In the genomic region with DNA sequence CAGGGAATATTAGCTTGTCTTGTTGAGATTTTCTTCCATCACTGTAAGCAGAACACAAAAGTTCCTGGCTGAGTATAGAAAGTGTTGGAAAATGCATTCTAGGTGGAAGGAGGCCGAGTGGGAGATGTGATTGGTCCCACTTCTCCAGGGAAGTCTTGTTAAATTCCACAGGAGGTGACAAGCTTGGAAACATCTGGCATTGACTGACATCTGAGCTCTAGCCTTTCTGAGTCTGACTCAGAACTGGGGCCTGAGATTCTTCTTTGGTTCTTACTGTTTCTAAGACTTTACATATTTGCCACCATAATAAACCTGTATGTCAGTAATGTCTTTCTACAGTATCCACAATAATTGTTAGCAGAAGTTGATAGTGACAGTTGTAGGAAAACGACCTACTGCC, we compare ENCODE assay signal across 1 cellular context.
TF ChIP-seq lines count a peak whose summit lies in the region.

No MANE protein-coding gene starts in this region.

TF ChIP-seq in SK-N-SH, 30 proteins besides CTCF, POLR2A, EP300 and RAD21:
- TF ChIP-seq FOXM1 (IDR thresholded peaks at IDR 0.05; ENCODE audit: low read depth) (no peak), POLR2AphosphoS5 (IDR thresholded peaks at IDR 0.05; ENCODE audit: low read depth, low read length) (no peak), FOSL2 (IDR thresholded peaks at IDR 0.05; ENCODE audit: borderline replicate concordance, low read depth) (no peak), NRF1 (IDR thresholded peaks at IDR 0.05; ENCODE audit: low read depth, low read length) (no peak), NFIC (IDR thresholded peaks at IDR 0.05; ENCODE audit: borderline replicate concordance) (no peak), YY1 (IDR thresholded peaks at IDR 0.05; ENCODE audit: low read depth) (no peak), GABPA (IDR thresholded peaks at IDR 0.05; ENCODE audit: low read depth) (no peak), MXI1 (IDR thresholded peaks at IDR 0.05; ENCODE audit: low read depth, low read length) (no peak), SMC3 (IDR thresholded peaks at IDR 0.05; ENCODE audit: low read depth, low read length) (no peak), MEF2A (IDR thresholded peaks at IDR 0.05; ENCODE audit: borderline replicate concordance, low read depth) (no peak), GATA2 (CRISPR knock-in tag; IDR thresholded peaks at IDR 0.05) (no peak), JUND (IDR thresholded peaks at IDR 0.05) (no peak), ELF1 (IDR thresholded peaks at IDR 0.05) (no peak), TAF1 (IDR thresholded peaks at IDR 0.05; ENCODE audit: borderline replicate concordance, low read depth, low read length) (no peak)
- TF ChIP-seq, protein P1, sequence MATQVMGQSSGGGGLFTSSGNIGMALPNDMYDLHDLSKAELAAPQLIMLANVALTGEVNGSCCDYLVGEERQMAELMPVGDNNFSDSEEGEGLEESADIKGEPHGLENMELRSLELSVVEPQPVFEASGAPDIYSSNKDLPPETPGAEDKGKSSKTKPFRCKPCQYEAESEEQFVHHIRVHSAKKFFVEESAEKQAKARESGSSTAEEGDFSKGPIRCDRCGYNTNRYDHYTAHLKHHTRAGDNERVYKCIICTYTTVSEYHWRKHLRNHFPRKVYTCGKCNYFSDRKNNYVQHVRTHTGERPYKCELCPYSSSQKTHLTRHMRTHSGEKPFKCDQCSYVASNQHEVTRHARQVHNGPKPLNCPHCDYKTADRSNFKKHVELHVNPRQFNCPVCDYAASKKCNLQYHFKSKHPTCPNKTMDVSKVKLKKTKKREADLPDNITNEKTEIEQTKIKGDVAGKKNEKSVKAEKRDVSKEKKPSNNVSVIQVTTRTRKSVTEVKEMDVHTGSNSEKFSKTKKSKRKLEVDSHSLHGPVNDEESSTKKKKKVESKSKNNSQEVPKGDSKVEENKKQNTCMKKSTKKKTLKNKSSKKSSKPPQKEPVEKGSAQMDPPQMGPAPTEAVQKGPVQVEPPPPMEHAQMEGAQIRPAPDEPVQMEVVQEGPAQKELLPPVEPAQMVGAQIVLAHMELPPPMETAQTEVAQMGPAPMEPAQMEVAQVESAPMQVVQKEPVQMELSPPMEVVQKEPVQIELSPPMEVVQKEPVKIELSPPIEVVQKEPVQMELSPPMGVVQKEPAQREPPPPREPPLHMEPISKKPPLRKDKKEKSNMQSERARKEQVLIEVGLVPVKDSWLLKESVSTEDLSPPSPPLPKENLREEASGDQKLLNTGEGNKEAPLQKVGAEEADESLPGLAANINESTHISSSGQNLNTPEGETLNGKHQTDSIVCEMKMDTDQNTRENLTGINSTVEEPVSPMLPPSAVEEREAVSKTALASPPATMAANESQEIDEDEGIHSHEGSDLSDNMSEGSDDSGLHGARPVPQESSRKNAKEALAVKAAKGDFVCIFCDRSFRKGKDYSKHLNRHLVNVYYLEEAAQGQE (IDR thresholded peaks at IDR 0.05; ENCODE audit: low read depth, low read length), result no peak
- TF ChIP-seq, protein P2, sequence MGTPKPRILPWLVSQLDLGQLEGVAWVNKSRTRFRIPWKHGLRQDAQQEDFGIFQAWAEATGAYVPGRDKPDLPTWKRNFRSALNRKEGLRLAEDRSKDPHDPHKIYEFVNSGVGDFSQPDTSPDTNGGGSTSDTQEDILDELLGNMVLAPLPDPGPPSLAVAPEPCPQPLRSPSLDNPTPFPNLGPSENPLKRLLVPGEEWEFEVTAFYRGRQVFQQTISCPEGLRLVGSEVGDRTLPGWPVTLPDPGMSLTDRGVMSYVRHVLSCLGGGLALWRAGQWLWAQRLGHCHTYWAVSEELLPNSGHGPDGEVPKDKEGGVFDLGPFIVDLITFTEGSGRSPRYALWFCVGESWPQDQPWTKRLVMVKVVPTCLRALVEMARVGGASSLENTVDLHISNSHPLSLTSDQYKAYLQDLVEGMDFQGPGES (IDR thresholded peaks at IDR 0.05; ENCODE audit: low read depth, low read length), result no peak
- TF ChIP-seq, protein P3, sequence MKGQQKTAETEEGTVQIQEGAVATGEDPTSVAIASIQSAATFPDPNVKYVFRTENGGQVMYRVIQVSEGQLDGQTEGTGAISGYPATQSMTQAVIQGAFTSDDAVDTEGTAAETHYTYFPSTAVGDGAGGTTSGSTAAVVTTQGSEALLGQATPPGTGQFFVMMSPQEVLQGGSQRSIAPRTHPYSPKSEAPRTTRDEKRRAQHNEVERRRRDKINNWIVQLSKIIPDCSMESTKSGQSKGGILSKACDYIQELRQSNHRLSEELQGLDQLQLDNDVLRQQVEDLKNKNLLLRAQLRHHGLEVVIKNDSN (IDR thresholded peaks at IDR 0.05; ENCODE audit: borderline replicate concordance, low read depth), result no peak
- TF ChIP-seq, protein P4, sequence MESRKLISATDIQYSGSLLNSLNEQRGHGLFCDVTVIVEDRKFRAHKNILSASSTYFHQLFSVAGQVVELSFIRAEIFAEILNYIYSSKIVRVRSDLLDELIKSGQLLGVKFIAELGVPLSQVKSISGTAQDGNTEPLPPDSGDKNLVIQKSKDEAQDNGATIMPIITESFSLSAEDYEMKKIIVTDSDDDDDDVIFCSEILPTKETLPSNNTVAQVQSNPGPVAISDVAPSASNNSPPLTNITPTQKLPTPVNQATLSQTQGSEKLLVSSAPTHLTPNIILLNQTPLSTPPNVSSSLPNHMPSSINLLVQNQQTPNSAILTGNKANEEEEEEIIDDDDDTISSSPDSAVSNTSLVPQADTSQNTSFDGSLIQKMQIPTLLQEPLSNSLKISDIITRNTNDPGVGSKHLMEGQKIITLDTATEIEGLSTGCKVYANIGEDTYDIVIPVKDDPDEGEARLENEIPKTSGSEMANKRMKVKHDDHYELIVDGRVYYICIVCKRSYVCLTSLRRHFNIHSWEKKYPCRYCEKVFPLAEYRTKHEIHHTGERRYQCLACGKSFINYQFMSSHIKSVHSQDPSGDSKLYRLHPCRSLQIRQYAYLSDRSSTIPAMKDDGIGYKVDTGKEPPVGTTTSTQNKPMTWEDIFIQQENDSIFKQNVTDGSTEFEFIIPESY (IDR thresholded peaks at IDR 0.05; ENCODE audit: borderline replicate concordance, low read depth), result no peak
TF ChIP-seq in SK-N-SH: peak in this region for 0.
